ENCODE assay signal across 8 cellular contexts in the genomic region with DNA sequence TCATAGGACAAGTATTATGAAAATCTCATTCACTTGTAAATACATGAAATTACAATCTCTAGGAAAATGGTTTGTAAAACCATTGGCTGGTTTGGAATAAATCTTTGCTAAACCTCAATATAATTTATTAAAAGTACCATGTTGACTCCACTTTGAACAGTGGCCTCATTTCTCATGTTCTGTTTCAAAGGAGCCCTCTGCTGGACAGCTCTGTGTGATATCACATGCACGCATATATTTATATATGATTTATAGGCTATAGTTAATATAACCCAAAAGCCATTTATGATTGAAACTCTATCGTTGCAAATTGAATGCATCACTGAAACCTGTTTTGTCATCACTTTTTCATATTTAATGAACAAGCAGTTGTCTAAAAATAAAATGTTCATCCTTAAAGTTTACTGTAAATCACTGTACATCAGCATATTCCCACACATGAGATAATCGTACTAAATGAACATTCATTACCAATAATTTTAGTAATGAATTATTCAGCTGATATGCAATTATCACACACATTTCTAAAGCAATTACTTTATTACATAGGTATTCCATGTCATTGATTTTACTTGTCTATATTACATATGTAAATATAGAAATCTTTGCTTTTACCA.
A peak's percentile ranks its signal among the peaks of the same experiment; 100 is the strongest.
DNase-seq lines count a peak whose midpoint lies in the region; ATAC-seq, FAIRE-seq and TF ChIP-seq lines count a peak whose summit lies in the region.

No MANE protein-coding gene starts in this region.

- H2BK15ac ChIP-seq in H1 (ENCODE audit: low read length), result no peak overlapping the region

- peaks cover 0 to 15% (median 3%) of the 10 kb centered on the region in 7 donors for H3K4me1 Mint-ChIP-seq in naive thymus-derived CD4-positive, alpha-beta T cell

- no peak overlapping the region for H3K18ac ChIP-seq in H1 (ENCODE audit: extremely low read depth, low read length)

- no peak overlapping the region for H4K5ac ChIP-seq in H1 (ENCODE audit: insufficient read length, low read depth, low read length)

- TF ChIP-seq POLR2A in H1 (IDR thresholded peaks at IDR 0.05; ENCODE audit: control extremely low read depth in 1 of 2, low read depth in 2 of 2, low read length in 2 of 2), result no peak

- CTCF ChIA-PET in H1 (lab: Charles Lee; ENCODE audit: partially characterized antibody), result interaction anchor here (1.7 kb wide), 1 partner anchor 21 kb away, joined by 6 read pairs; no protein-coding TSS in a partner anchor
- CTCF ChIA-PET in naive thymus-derived CD4-positive, alpha-beta T cell (lab: Charles Lee), result no interaction called here

- H3K9me3 Mint-ChIP-seq in naive thymus-derived CD4-positive, alpha-beta T cell, result peaks cover 0 to 4% (median 0%) of the 10 kb centered on the region in 11 donors

- H2AFZ ChIP-seq in H1 (ENCODE audit: low read length), result no peak overlapping the region

- no peaks in the 10 kb centered on the region for H4K20me1 ChIP-seq in H1 (replicated peaks in 1 of 2; ENCODE audit: control insufficient read depth in 1 of 2, insufficient read depth in 2 of 2, low read length in 2 of 2)

- H3K27ac ChIP-seq in H1 (ENCODE audit: low read depth, low read length), result no peak overlapping the region
- H3K27ac ChIP-seq in naive thymus-derived CD4-positive, alpha-beta T cell (ENCODE audit: low read depth, low read length), result no peak overlapping the region

- H2BK120ac ChIP-seq in H1 (replicated peaks; ENCODE audit: low read depth, low read length), result no peak overlapping the region

- ATAC-seq in HG02571 (IDR thresholded peaks at IDR 0.05; ENCODE audit: unreplicated experiment), result no peak
- ATAC-seq in naive thymus-derived CD4-positive, alpha-beta T cell, result no peak

- no peak overlapping the region for H3K4me3 ChIP-seq in H1 (ENCODE audit: extremely low read depth in 1 of 4, insufficient read depth in 2 of 4, low read depth in 3 of 4, low read length in 4 of 4)
- no peak overlapping the region for H3K4me3 ChIP-seq in naive thymus-derived CD4-positive, alpha-beta T cell (ENCODE audit: low read length)

- H3K27me3 Mint-ChIP-seq in naive thymus-derived CD4-positive, alpha-beta T cell, result peaks cover 0 to 4% (median 0%) of the 10 kb centered on the region in 5 donors

- no peaks in the 10 kb centered on the region for H3K23me2 ChIP-seq in H1 (ENCODE audit: low read depth, low read length)

- H4K91ac ChIP-seq in H1 (replicated peaks; ENCODE audit: insufficient read length, low read length), result no peak overlapping the region

- H3K27me3 ChIP-seq in H1 (replicated peaks in 1 of 4; ENCODE audit: control insufficient read depth in 3 of 4, extremely low read depth in 1 of 4, insufficient read depth in 3 of 4, low read length in 3 of 4), result no peaks in the 10 kb centered on the region
- H3K27me3 ChIP-seq in naive thymus-derived CD4-positive, alpha-beta T cell (ENCODE audit: control insufficient read depth in 2 of 2, insufficient read depth in 2 of 2, low read length in 2 of 2), result no peaks in the 10 kb centered on the region

- POLR2A ChIA-PET in H1 (lab: Charles Lee; ENCODE audit: partially characterized antibody), result no interaction called here
- POLR2A ChIA-PET in naive thymus-derived CD4-positive, alpha-beta T cell (lab: Charles Lee), result no interaction called here

- H2BK12ac ChIP-seq in H1 (ENCODE audit: low read depth, low read length), result no peak overlapping the region

- no peak overlapping the region for H2AK5ac ChIP-seq in H1 (ENCODE audit: low read depth, low read length)

- no peak for TF ChIP-seq CTCF in H1 (IDR thresholded peaks at IDR 0.05; ENCODE audit: control extremely low read depth in 1 of 3, insufficient read depth in 1 of 3, low read depth in 1 of 3, low read length in 3 of 3)

- no peak overlapping the region for H3K9ac ChIP-seq in H1 (replicated peaks in 1 of 4; ENCODE audit: extremely low read depth in 1 of 4, low read depth in 3 of 4, low read length in 3 of 4)

- TF ChIP-seq RAD21 in H1 (IDR thresholded peaks at IDR 0.05 in 1 of 2, conservative IDR thresholded peaks at IDR 0.05 in 1 of 2; ENCODE audit: low read depth in 2 of 2, low read length in 2 of 2), result peak; percentile 22 to 37; a peak in 3 of 4 replicates

- no peak overlapping the region for H2BK20ac ChIP-seq in H1 (ENCODE audit: low read length)

- H3K36me3 Mint-ChIP-seq in naive thymus-derived CD4-positive, alpha-beta T cell, result no peaks in the 10 kb centered on the region

- H3K79me2 ChIP-seq in H1 (ENCODE audit: control insufficient read depth in 1 of 2, insufficient read depth in 2 of 2, low read length in 2 of 2), result no peaks in the 10 kb centered on the region

- H3K9me3 ChIP-seq in H1 (ENCODE audit: insufficient read depth in 2 of 2, low read depth in 1 of 2, low read length in 1 of 2), result no peaks in the 10 kb centered on the region
- H3K9me3 ChIP-seq in naive thymus-derived CD4-positive, alpha-beta T cell (ENCODE audit: control insufficient read depth in 2 of 3, low read length in 3 of 3), result no peaks in the 10 kb centered on the region

- H3K79me1 ChIP-seq in H1 (ENCODE audit: low read depth, low read length), result no peaks in the 10 kb centered on the region

- no peak overlapping the region for H3K4ac ChIP-seq in H1 (replicated peaks; ENCODE audit: insufficient read length, low read depth, low read length)

- TF ChIP-seq EP300 in H1 (IDR thresholded peaks at IDR 0.05; ENCODE audit: borderline replicate concordance in 1 of 2, low read depth in 2 of 2, low read length in 2 of 2), result no peak

- no peak overlapping the region for H4K8ac ChIP-seq in H1 (ENCODE audit: extremely low read depth, insufficient read depth, low read length)

- H3K4me2 ChIP-seq in H1 (ENCODE audit: insufficient read depth in 1 of 2, low read depth in 2 of 2, low read length in 2 of 2), result no peak overlapping the region

- H3K56ac ChIP-seq in H1 (replicated peaks; ENCODE audit: insufficient read length, low read depth, low read length), result no peak overlapping the region

- H3K36me3 ChIP-seq in H1 (ENCODE audit: control insufficient read depth in 2 of 4, insufficient read depth in 4 of 4, low read length in 3 of 4), result no peaks in the 10 kb centered on the region
- no peaks in the 10 kb centered on the region for H3K36me3 ChIP-seq in naive thymus-derived CD4-positive, alpha-beta T cell (ENCODE audit: control insufficient read depth in 2 of 3, insufficient read depth in 3 of 3, low read length in 3 of 3)

- no peak for FAIRE-seq in H1 (lab: Jason Lieb, UNC)

- H3K27ac Mint-ChIP-seq in naive thymus-derived CD4-positive, alpha-beta T cell, result no peak overlapping the region

- intact Hi-C loops in naive thymus-derived CD4-positive, alpha-beta T cell (cut with micrococcal nuclease), result loop anchor here in 1 of 2 donors (2.0 kb wide), 1 partner anchor 856 kb away; no protein-coding TSS in a partner anchor

- no peaks in the 10 kb centered on the region for H3K4me1 ChIP-seq in H1 (replicated peaks in 1 of 4; ENCODE audit: control insufficient read depth in 3 of 4, insufficient read depth in 4 of 4, low read length in 3 of 4)
- H3K4me1 ChIP-seq in naive thymus-derived CD4-positive, alpha-beta T cell (ENCODE audit: control insufficient read depth in 2 of 2, insufficient read depth in 2 of 2, low read length in 2 of 2), result no peaks in the 10 kb centered on the region

- no peak overlapping the region for H3K14ac ChIP-seq in H1 (ENCODE audit: insufficient read length)

- peak; percentile 51 for DNase-seq in NCI-H82 (lab: John Stamatoyannopoulos, UW)
- DNase-seq in NCI-H82 treated with DMSO at 0.1 percent for 48 hours (lab: John Stamatoyannopoulos, UW; ENCODE audit: unreplicated experiment), result no peak
- peak; percentile 72 to 76 for DNase-seq in NCI-H526 (lab: John Stamatoyannopoulos, UW)
- DNase-seq in H1 (ENCODE audit: low read depth in 1 of 2, low spot score in 2 of 2), result no peak
- peak; percentile 3 for DNase-seq in pulmonary artery endothelial cell (ENCODE audit: low read depth, low spot score)
- no peak for DNase-seq in HuH-7.5 (ENCODE audit: low spot score)
- DNase-seq in naive thymus-derived CD4-positive, alpha-beta T cell, result no peak

- WGBS in H1 (ENCODE audit: extremely low coverage in 1 of 2, insufficient coverage in 1 of 2, insufficient read length in 1 of 2, insufficient replicate concordance in 2 of 2, low coverage in 1 of 2, low lambda C conversion rate in 2 of 2, missing lambda C conversion rate in 1 of 2), 2 experiments, result 92% methylated on average over 3 of the region's 3 CpGs; no CpG with 5 or more reads in 1 of the 2 experiments

- H3K23ac ChIP-seq in H1 (ENCODE audit: insufficient read length), result no peak overlapping the region

- H2BK5ac ChIP-seq in H1 (ENCODE audit: low read depth, low read length), result no peak overlapping the region

- no peak overlapping the region for H3K4me3 Mint-ChIP-seq in naive thymus-derived CD4-positive, alpha-beta T cell

TF ChIP-seq in H1, 55 proteins besides CTCF, POLR2A, EP300 and RAD21:
- TF ChIP-seq SUZ12 (IDR thresholded peaks at IDR 0.05; ENCODE audit: low read length) (no peak), NRF1 (IDR thresholded peaks at IDR 0.05; ENCODE audit: low read depth, low read length) (no peak), POLR2AphosphoS5 (IDR thresholded peaks at IDR 0.05; ENCODE audit: low read depth, low read length) (no peak), CBX8 (IDR thresholded peaks at IDR 0.05; ENCODE audit: borderline replicate concordance, low read depth, low read length) (no peak), EZH2 (IDR thresholded peaks at IDR 0.05; ENCODE audit: low read depth, low read length, severe bottlenecking) (no peak), GTF2F1 (IDR thresholded peaks at IDR 0.05; ENCODE audit: borderline replicate concordance, low read depth, low read length) (no peak), RNF2 (IDR thresholded peaks at IDR 0.05; ENCODE audit: borderline replicate concordance, low read depth, low read length, missing control alignments, poor library complexity, severe bottlenecking) (no peak)
- TF ChIP-seq, protein P1, sequence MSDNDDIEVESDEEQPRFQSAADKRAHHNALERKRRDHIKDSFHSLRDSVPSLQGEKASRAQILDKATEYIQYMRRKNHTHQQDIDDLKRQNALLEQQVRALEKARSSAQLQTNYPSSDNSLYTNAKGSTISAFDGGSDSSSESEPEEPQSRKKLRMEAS (IDR thresholded peaks at IDR 0.05), result no peak

Comparison
In these comparisons a context has a peak if more than half of its experiments do, and no peak if none do; other contexts are left out.
1. DNase-seq: peak in NCI-H82 (single experiment), NCI-H526 (2 of 2) and pulmonary artery endothelial cell (single experiment); none in NCI-H82 treated with DMSO at 0.1 percent for 48 hours (single experiment), H1 (0 of 2), HuH-7.5 (single experiment) and naive thymus-derived CD4-positive, alpha-beta T cell (0 of 9).